In genomic region chr1:199794105-199794863, GRCh38 we compare ENCODE assay signal across 1 cellular context.
TF ChIP-seq lines count a peak whose summit lies in the region.

No MANE protein-coding gene starts in this region.

TF ChIP-seq in IMR-90, 13 proteins besides CTCF, POLR2A, EP300 and RAD21 (continued from another document):
- TF ChIP-seq USF2 (IDR thresholded peaks at IDR 0.05; ENCODE audit: low read depth, low read length) = no peak
